8 cellular contexts compared by ENCODE assay signal in genomic region chr10:29386347-29386999, GRCh38.
A peak's percentile ranks its signal among the peaks of the same experiment; 100 is the strongest.
DNase-seq lines count a peak whose midpoint lies in the region; ATAC-seq and TF ChIP-seq lines count a peak whose summit lies in the region.

No MANE protein-coding gene starts in this region.

- DNase-seq in DMS53 (lab: John Stamatoyannopoulos, UW) (peak; percentile 76), SK-N-SH (peak; percentile 56), fibroblast of the conjunctiva (ENCODE audit: low read depth) (peak; percentile 5), trophoblast cell (peak; percentile 15 to 75)

- POLR2A ChIA-PET in SK-N-SH (lab: Yijun Ruan, JAX): no interaction called here

- H3K9me2 ChIP-seq in SK-N-SH: no peaks in the 10 kb centered on the region

- no peak overlapping the region for H4K91ac ChIP-seq in trophoblast cell (ENCODE audit: low read depth, low read length)

- H3K27ac ChIP-seq in 22Rv1: no peak overlapping the region
- no peak overlapping the region for H3K27ac ChIP-seq in SK-N-SH (ENCODE audit: low read depth in 2 of 2, low read length in 1 of 2)
- H3K27ac ChIP-seq in trophoblast cell (ENCODE audit: low read depth, low read length): no peak overlapping the region

- peaks cover 4% of the 10 kb centered on the region for H3K79me1 ChIP-seq in trophoblast cell (ENCODE audit: low read length)

- no peak overlapping the region for H2BK12ac ChIP-seq in trophoblast cell (ENCODE audit: low read length)

- H3K23ac ChIP-seq in trophoblast cell (ENCODE audit: low read length): no peak overlapping the region

- no peaks in the 10 kb centered on the region for H3K36me3 ChIP-seq in SK-N-SH (replicated peaks in 1 of 2; ENCODE audit: control insufficient read depth in 1 of 2, insufficient read depth in 2 of 2, low read length in 1 of 2)
- H3K36me3 ChIP-seq in trophoblast cell (ENCODE audit: control insufficient read depth in 1 of 2, insufficient read depth in 2 of 2, low read length in 2 of 2): no peaks in the 10 kb centered on the region

- CTCF ChIA-PET in SK-N-SH (lab: Yijun Ruan, JAX): interaction anchor here (0.6 to 3.8 kb wide), 48 partner anchors 9 to 758 kb away, joined by 3 to 28 read pairs (median 4); no protein-coding TSS in a partner anchor

- no peak for TF ChIP-seq EP300 in SK-N-SH (IDR thresholded peaks at IDR 0.05; ENCODE audit: borderline replicate concordance in 1 of 2, low read depth in 1 of 2, low read length in 1 of 2)

- no peaks in the 10 kb centered on the region for H3K9me3 ChIP-seq in SK-N-SH
- peaks cover 2% of the 10 kb centered on the region for H3K9me3 ChIP-seq in trophoblast cell (ENCODE audit: insufficient read depth, low read depth, low read length)

- TF ChIP-seq RAD21 in SK-N-SH (IDR thresholded peaks at IDR 0.05; ENCODE audit: low read length): peak; percentile 57

- H3K9ac ChIP-seq in SK-N-SH (no peak overlapping the region), trophoblast cell (ENCODE audit: low read length) (no peak overlapping the region)

- TF ChIP-seq CTCF in 22Rv1 (IDR thresholded peaks at IDR 0.05) (peak; percentile 84), SK-N-SH (IDR thresholded peaks at IDR 0.05) (peak; percentile 82)

- H3K14ac ChIP-seq in trophoblast cell (ENCODE audit: low read length): no peak overlapping the region

- H3K4ac ChIP-seq in trophoblast cell (ENCODE audit: low read depth, low read length): no peak overlapping the region

- WGBS in SK-N-SH (ENCODE audit: low lambda C conversion rate): 49% methylated on average over 8 of the region's 8 CpGs
- no CpG with 5 or more reads among the region's 8 CpGs for WGBS in trophoblast cell (ENCODE audit: extremely low coverage, insufficient coverage, insufficient read length)

- H3K18ac ChIP-seq in trophoblast cell (ENCODE audit: low read length): no peak overlapping the region

- no peaks in the 10 kb centered on the region for H3F3A ChIP-seq in SK-N-SH (replicated peaks; ENCODE audit: insufficient read depth)

- H2BK5ac ChIP-seq in trophoblast cell (ENCODE audit: low read depth, low read length, poor library complexity): no peak overlapping the region

- no peak overlapping the region for H4K8ac ChIP-seq in trophoblast cell (ENCODE audit: low read depth, low read length)

- no peak overlapping the region for H2BK120ac ChIP-seq in trophoblast cell (ENCODE audit: insufficient read depth, low read length, poor library complexity)

- H3K4me3 ChIP-seq in SK-N-SH (ENCODE audit: low read depth in 2 of 2, low read length in 1 of 2): peak overlapping the region in 1 of 2 experiments; percentile 18; a peak in 1 of 4 replicates
- no peak overlapping the region for H3K4me3 ChIP-seq in trophoblast cell (ENCODE audit: low read depth, low read length)

- H4K20me1 ChIP-seq in SK-N-SH (ENCODE audit: insufficient read depth): no peaks in the 10 kb centered on the region

- H3K4me1 ChIP-seq in SK-N-SH (ENCODE audit: control insufficient read depth in 1 of 2, insufficient read depth in 2 of 2, low read depth in 1 of 2, low read length in 1 of 2) (no peaks in the 10 kb centered on the region; a peak in 1 of 4 replicates), trophoblast cell (ENCODE audit: control insufficient read depth in 1 of 2, insufficient read depth in 2 of 2, low read length in 2 of 2) (peaks cover 0 to under 1% of the 10 kb centered on the region in 2 experiments)

- H2AK5ac ChIP-seq in trophoblast cell (ENCODE audit: low read length): no peak overlapping the region

- peaks cover 9% of the 10 kb centered on the region for H3K27me3 ChIP-seq in SK-N-SH (ENCODE audit: insufficient read depth)
- no peaks in the 10 kb centered on the region for H3K27me3 ChIP-seq in trophoblast cell (ENCODE audit: insufficient read depth, low read length)

- H3K79me2 ChIP-seq in SK-N-SH (ENCODE audit: insufficient read depth): no peaks in the 10 kb centered on the region
- H3K79me2 ChIP-seq in trophoblast cell (ENCODE audit: control insufficient read depth, insufficient read depth, low read length, poor library complexity): no peaks in the 10 kb centered on the region

- no peak overlapping the region for H4K12ac ChIP-seq in trophoblast cell (ENCODE audit: low read depth, low read length)

- H2AFZ ChIP-seq in SK-N-SH (ENCODE audit: low read depth) (no peak overlapping the region; the same call in 1 of the 2 replicates), trophoblast cell (ENCODE audit: insufficient read depth, low read length, poor library complexity) (no peak overlapping the region)

- peak; percentile 79 for ATAC-seq in HG03354 (IDR thresholded peaks at IDR 0.05; ENCODE audit: poor library complexity, severe bottlenecking, unreplicated experiment)
- ATAC-seq in GM21367 (IDR thresholded peaks at IDR 0.05; ENCODE audit: unreplicated experiment): no peak
- no peak for ATAC-seq in HG02642 (IDR thresholded peaks at IDR 0.05; ENCODE audit: poor library complexity, unreplicated experiment)

- H3K4me2 ChIP-seq in SK-N-SH: 0 out of 2 replicates have a peak overlapping the region, but pooled peaks have one; percentile 34
- no peak overlapping the region for H3K4me2 ChIP-seq in trophoblast cell (ENCODE audit: low read length)

TF ChIP-seq in SK-N-SH, 30 proteins besides CTCF, POLR2A, EP300 and RAD21:
- no peak for TF ChIP-seq USF1 (IDR thresholded peaks at IDR 0.05; ENCODE audit: borderline replicate concordance, low read depth)
- no peak for TF ChIP-seq ELF1 (IDR thresholded peaks at IDR 0.05)
- TF ChIP-seq SMC3 (IDR thresholded peaks at IDR 0.05; ENCODE audit: low read depth, low read length): peak; percentile 38; the same call in 1 of the 2 replicates
- no peak for TF ChIP-seq NRF1 (IDR thresholded peaks at IDR 0.05; ENCODE audit: low read depth, low read length)
- TF ChIP-seq TEAD4 (IDR thresholded peaks at IDR 0.05; ENCODE audit: borderline replicate concordance, insufficient read depth): no peak

Comparison
In these comparisons a context has a peak if more than half of its experiments do, and no peak if none do; other contexts are left out.
1. DNase-seq: peak in every context shown above with its lines; median percentile 76 in DMS53; 56 in SK-N-SH; 45 in trophoblast cell; 5 in fibroblast of the conjunctiva.